Comparison of ENCODE assay signal across 1 cellular context in genomic region chr1:151834239-151834638, GRCh38.
TF ChIP-seq lines count a peak whose summit lies in the region.

No MANE protein-coding gene starts in this region.

TF ChIP-seq in H1, 55 proteins besides CTCF, POLR2A, EP300 and RAD21:
- TF ChIP-seq POLR2AphosphoS5 (IDR thresholded peaks at IDR 0.05; ENCODE audit: low read depth, low read length): no peak
- TF ChIP-seq TBP (IDR thresholded peaks at IDR 0.05; ENCODE audit: low read depth, low read length): no peak
- no peak for TF ChIP-seq BRCA1 (IDR thresholded peaks at IDR 0.05; ENCODE audit: low read depth, low read length)
- no peak for TF ChIP-seq SP2 (IDR thresholded peaks at IDR 0.05; ENCODE audit: low read length)
- no peak for TF ChIP-seq BACH1 (IDR thresholded peaks at IDR 0.05; ENCODE audit: low read length)
- TF ChIP-seq USF2 (IDR thresholded peaks at IDR 0.05; ENCODE audit: low read length): no peak
- no peak for TF ChIP-seq CHD7 (IDR thresholded peaks at IDR 0.05; ENCODE audit: insufficient replicate concordance, low read length)
- TF ChIP-seq RNF2 (IDR thresholded peaks at IDR 0.05; ENCODE audit: borderline replicate concordance, low read depth, low read length, missing control alignments, poor library complexity, severe bottlenecking): no peak
- no peak for TF ChIP-seq RXRA (IDR thresholded peaks at IDR 0.05; ENCODE audit: insufficient read depth, low read depth, low read length)
- TF ChIP-seq POU5F1 (IDR thresholded peaks at IDR 0.05; ENCODE audit: low read depth, low read length): no peak
- TF ChIP-seq CBX5 (IDR thresholded peaks at IDR 0.05; ENCODE audit: low read depth, low read length): no peak
- TF ChIP-seq KDM4A (IDR thresholded peaks at IDR 0.05; ENCODE audit: low read depth, low read length, severe bottlenecking): no peak
- TF ChIP-seq BCL11A (IDR thresholded peaks at IDR 0.05; ENCODE audit: low read depth in 2 of 2, low read length in 2 of 2): no peak
